6 cellular contexts compared by ENCODE assay signal in genomic region chr9:18182636-18183035, GRCh38.
"Had no signal": no experiment of that assay in that cellular context is flagged by ENCODE, and none has a peak within 500 bp of the region (broad histone marks: within the 10 kb centered on the region; RNA-seq: fewer than 3 reads in every experiment).

No MANE protein-coding gene starts in this region.

- H3K4me3 ChIP-seq: GM23338 had no signal

- H3K27ac ChIP-seq: HL-60 had no signal

- DNase-seq: H9, KBM-7 had no signal

- ATAC-seq: GM23338, HCT116, HepG2 had no signal
